7 cellular contexts compared by ENCODE assay signal in the genomic region with DNA sequence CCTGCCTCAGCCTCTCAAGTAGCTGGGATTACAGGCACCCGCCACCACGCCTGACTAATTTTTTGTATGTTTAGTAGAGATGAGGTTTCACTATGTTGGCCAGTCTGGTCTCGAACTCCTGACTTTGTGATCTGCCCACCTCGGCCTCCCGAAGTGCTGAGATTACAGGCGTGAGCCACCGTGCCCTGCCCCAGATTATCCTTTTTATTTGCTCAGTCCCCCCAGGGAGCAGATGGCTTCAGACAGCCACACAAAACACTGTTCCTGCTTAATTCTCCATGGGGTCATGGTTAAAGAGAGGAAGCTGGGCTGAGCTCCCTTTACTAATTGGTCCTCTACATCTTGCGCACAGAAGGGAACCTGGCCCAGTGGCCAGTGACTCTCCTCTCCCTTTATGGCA. TPM values are rescaled to one million over a fixed set of nuclear protein-coding genes. Genes with fewer than 3 reads are reported as not detected.
DNase-seq lines count a peak whose midpoint lies in the region; TF ChIP-seq lines count a peak whose summit lies in the region.
"Not testable (repeated sequence)": the region's sequence is repeated elsewhere in the genome, so short reads cannot be mapped to it uniquely, and the experiment has no call there.

No MANE protein-coding gene starts in this region.

- not testable (repeated sequence) for TF ChIP-seq POLR2A in breast epithelium (IDR thresholded peaks at IDR 0.05)

- peaks cover 3 to 16% of the 10 kb centered on the region in 2 donors for H3K4me1 ChIP-seq in breast epithelium
- peaks cover 75% of the 10 kb centered on the region for H3K4me1 ChIP-seq in mononuclear cell (ENCODE audit: insufficient read depth, low read length)

- peaks cover 17% of the 10 kb centered on the region for H3K36me3 Mint-ChIP-seq in activated CD4-positive, alpha-beta T cell treated with anti-CD3 and anti-CD28 coated beads, Interleukin-2, amount 10 ng/mL, durations not matched to agents 7 days and 5 days (ENCODE audit: low read depth)

- peak overlapping the region; percentile 98 for H3K4me3 Mint-ChIP-seq in activated CD4-positive, alpha-beta T cell treated with anti-CD3 and anti-CD28 coated beads, Interleukin-2, amount 10 ng/mL, durations not matched to agents 7 days and 5 days

- intact Hi-C loops in breast epithelium (cut with DNase I; ENCODE audit: low total_unique reads), result loop anchor here (10.0 kb wide), 1 partner anchor 56 kb away; a partner anchor contains a TSS

- not testable (repeated sequence) for H3K27me3 ChIP-seq in breast epithelium; mononuclear cell (ENCODE audit: insufficient read depth, low read length)

- H3K9me3 Mint-ChIP-seq in activated CD4-positive, alpha-beta T cell treated with anti-CD3 and anti-CD28 coated beads, Interleukin-2, amount 10 ng/mL, durations not matched to agents 7 days and 5 days, result not testable (repeated sequence)

- DNase-seq in GM12864 (ENCODE audit: low read depth); activated CD4-positive, alpha-beta T cell treated with anti-CD3 and anti-CD28 coated beads, Interleukin-2, amount 10 ng/mL, durations not matched to agents 7 days and 5 days; breast epithelium (ENCODE audit: low spot score in 2 of 2); foreskin fibroblast; retinal pigment epithelial cell (ENCODE audit: low read depth): not testable (repeated sequence)
- peak; percentile 73 for DNase-seq in NCI-H82 (lab: John Stamatoyannopoulos, UW)

- H3K4me3 ChIP-seq in GM12864 (ENCODE audit: low read depth, low read length) (peak overlapping the region; percentile 86), breast epithelium (peak overlapping the region; percentile 80 to 94 (median 85)), foreskin fibroblast (ENCODE audit: low read depth in 1 of 2, low read length in 2 of 2) (peak overlapping the region; percentile 67 to 95), mononuclear cell (ENCODE audit: low read length) (peak overlapping the region; percentile 86), retinal pigment epithelial cell (ENCODE audit: low read length) (peak overlapping the region; percentile 79)

- not testable (repeated sequence) for TF ChIP-seq CTCF in GM12864 (IDR thresholded peaks at IDR 0.05; ENCODE audit: low read depth, low read length, missing control alignments); breast epithelium (IDR thresholded peaks at IDR 0.05); foreskin fibroblast (IDR thresholded peaks at IDR 0.05; ENCODE audit: low read depth, low read length); retinal pigment epithelial cell (conservative IDR thresholded peaks at IDR 0.05; ENCODE audit: low read depth, low read length)

- CTCF ChIA-PET in activated CD4-positive, alpha-beta T cell treated with anti-CD3 and anti-CD28 coated beads, Interleukin-2, amount 10 ng/mL, durations not matched to agents 7 days and 5 days (lab: Charles Lee), result interaction anchor here (1.0 to 7.5 kb wide), 16 partner anchors 13 to 386 kb away, joined by 3 to 71 read pairs (median 4); a partner anchor contains a TSS

- peak overlapping the region; percentile 90 for H3K27ac Mint-ChIP-seq in activated CD4-positive, alpha-beta T cell treated with anti-CD3 and anti-CD28 coated beads, Interleukin-2, amount 10 ng/mL, durations not matched to agents 7 days and 5 days

- POLR2A ChIA-PET in activated CD4-positive, alpha-beta T cell treated with anti-CD3 and anti-CD28 coated beads, Interleukin-2, amount 10 ng/mL, durations not matched to agents 7 days and 5 days (lab: Charles Lee), result not testable (repeated sequence)

- not testable (repeated sequence) for H3K27me3 Mint-ChIP-seq in activated CD4-positive, alpha-beta T cell treated with anti-CD3 and anti-CD28 coated beads, Interleukin-2, amount 10 ng/mL, durations not matched to agents 7 days and 5 days

- H3K9me3 ChIP-seq in breast epithelium; mononuclear cell (ENCODE audit: low read depth, low read length): not testable (repeated sequence)

- peaks cover 56% of the 10 kb centered on the region for H3K4me1 Mint-ChIP-seq in activated CD4-positive, alpha-beta T cell treated with anti-CD3 and anti-CD28 coated beads, Interleukin-2, amount 10 ng/mL, durations not matched to agents 7 days and 5 days

- H3K36me3 ChIP-seq in breast epithelium, result not testable (repeated sequence)

- peak overlapping the region in 1 of 2 donors; percentile 85 for H3K27ac ChIP-seq in breast epithelium

RNA-seq across cellular contexts. Expression of a gene that starts 1.0 kb away (rescaled TPM):
- 10 to 100 TPM; 23.3 to 25.5 TPM for total RNA-seq in activated CD4-positive, alpha-beta T cell treated with anti-CD3 and anti-CD28 coated beads, Interleukin-2, amount 10 ng/mL, durations not matched to agents 7 days and 5 days
- total RNA-seq in breast epithelium (10 to 100 TPM; 21.6 to 33.8 (median 22.5) TPM), mononuclear cell (21.5 TPM)

RNA-seq across cellular contexts. Expression of a gene that starts 3.6 kb away (rescaled TPM):
- 10 to 100 TPM; 93.3 to 94.8 TPM for total RNA-seq in activated CD4-positive, alpha-beta T cell treated with anti-CD3 and anti-CD28 coated beads, Interleukin-2, amount 10 ng/mL, durations not matched to agents 7 days and 5 days
- total RNA-seq in breast epithelium, result 10 to 100 TPM; 69.7 to 73.7 (median 70.4) TPM
- total RNA-seq in mononuclear cell, result 110 TPM

RNA-seq across cellular contexts. Expression of a gene that starts 29.6 kb away (rescaled TPM):
- total RNA-seq in activated CD4-positive, alpha-beta T cell treated with anti-CD3 and anti-CD28 coated beads, Interleukin-2, amount 10 ng/mL, durations not matched to agents 7 days and 5 days, result under 1 TPM in 1 of 2 experiments, not detected in 1; 0.04 TPM
- 1 to 10 TPM; 1.3 to 4.0 (median 2.3) TPM for total RNA-seq in breast epithelium
- 0.21 TPM for total RNA-seq in mononuclear cell

RNA-seq across cellular contexts. Expression of a gene that starts 54.2 kb away (rescaled TPM):
- 10 to 100 TPM; 81.2 to 97.5 TPM for total RNA-seq in activated CD4-positive, alpha-beta T cell treated with anti-CD3 and anti-CD28 coated beads, Interleukin-2, amount 10 ng/mL, durations not matched to agents 7 days and 5 days
- total RNA-seq in breast epithelium, result 10 to 100 TPM; 51.8 to 55.5 (median 53.7) TPM
- total RNA-seq in mononuclear cell, result 16.7 TPM
